Comparison of ENCODE assay signal across 28 cellular contexts in the genomic region with DNA sequence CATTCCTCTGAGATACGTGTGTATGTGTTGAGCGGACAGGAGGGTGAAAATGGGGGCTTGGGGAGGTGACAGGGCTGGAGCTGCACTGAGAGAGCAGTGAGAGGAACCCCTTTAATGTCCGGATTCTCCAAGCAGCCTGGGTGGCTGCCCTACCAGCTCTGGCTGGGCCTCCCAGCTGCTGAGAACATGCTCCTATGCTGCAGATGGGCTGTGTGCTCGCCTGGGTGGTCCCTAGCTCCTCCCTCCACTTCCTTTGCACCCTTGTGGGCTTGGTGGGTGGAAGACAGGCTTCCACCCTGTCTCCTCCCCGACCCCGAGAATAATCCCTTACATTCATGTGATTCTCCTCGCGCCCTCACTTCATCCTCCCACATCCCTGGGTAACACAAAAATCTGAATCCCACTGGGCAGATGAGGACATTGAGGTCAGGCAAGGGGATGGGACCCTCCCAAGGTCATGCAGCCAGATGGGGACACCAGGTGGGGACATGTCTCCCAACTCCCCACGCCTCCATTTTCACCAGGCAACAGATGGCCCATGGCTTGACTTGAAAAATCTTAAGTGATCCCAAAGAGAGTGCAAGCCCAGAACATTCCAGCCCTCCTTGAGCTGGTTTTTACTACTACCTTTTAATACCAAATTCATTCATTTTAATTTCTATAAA. TPM values are rescaled to one million over a fixed set of nuclear protein-coding genes. Genes with fewer than 3 reads are reported as not detected.
"Had no signal": no experiment of that assay in that cellular context is flagged by ENCODE, and none has a peak within 500 bp of the region (broad histone marks: within the 10 kb centered on the region; RNA-seq: fewer than 3 reads in every experiment).

No MANE protein-coding gene starts in this region.

- H3K27ac ChIP-seq: adrenal gland, ascending aorta, brain microvascular endothelial cell, left lung, upper lobe of left lung had no signal

- H3K27me3 ChIP-seq: adrenal gland, ascending aorta, upper lobe of left lung had no signal

- H3K36me3 ChIP-seq: adrenal gland, ascending aorta, brain microvascular endothelial cell, left lung, upper lobe of left lung had no signal

- H3K9me3 ChIP-seq: adrenal gland, ascending aorta, left lung, upper lobe of left lung had no signal

- DNase-seq: activated CD4-positive, alpha-beta T cell treated with anti-CD3 and anti-CD28 coated beads for 4 hours; activated CD4-positive, alpha-beta T cell treated with anti-CD3 and anti-CD28 coated beads, Interleukin-2, amount 50 U/mL, for 48 hours; activated CD4-positive, CD25-positive, alpha-beta regulatory T cell; activated CD8-positive, alpha-beta memory T cell treated with anti-CD3 and anti-CD28 coated beads, Interleukin-2, amount 50 U/mL, for 48 hours; activated naive CD4-positive, alpha-beta T cell; activated T-cell treated with anti-CD3 and anti-CD28 coated beads, Interleukin-2, amount 50 U/mL, for 4 hours; adrenal gland; brain microvascular endothelial cell; caudate nucleus; effector memory CD4-positive, alpha-beta T cell; hippocampal formation; kidney glomerular epithelial cell; left lung; naive B cell; stimulated activated CD4-positive, alpha-beta T cell treated with anti-CD3 and anti-CD28 coated beads, Interleukin-4, amount 100 ng/mL, for 1 hour; stimulated activated naive CD4-positive, alpha-beta T cell treated with Interleukin-2 at 50 U/mL for 16 hours; upper lobe of left lung had no signal

- H3K4me3 ChIP-seq: adrenal gland, ascending aorta, left lung, lung, upper lobe of left lung had no signal

- ATAC-seq: activated T-cell treated with anti-CD3 and anti-CD28 coated beads, Interleukin-2, amount 50 U/mL, for 4 hours; esophagus mucosa; left lung had no signal

RNA-seq across cellular contexts. Expression of gene XKR7, which starts 11.3 kb away (rescaled TPM):
- total RNA-seq: activated T-cell treated with anti-CD3 and anti-CD28 coated beads, Interleukin-2, amount 50 U/mL, for 4 hours; activated T-helper 2 cell treated with anti-CD3 and anti-CD28 coated beads, Interferon-gamma antibody, Interleukin-2, Interleukin-4, amounts not matched to agents 10 μg/mL and 5 μg/mL and 100 μg/mL, durations not matched to agents 14 hours and 24 hours and 36 hours; ascending aorta; dermis microvascular lymphatic vessel endothelial cell; esophagus mucosa; mesenteric fat pad; mucosa of gallbladder; omental fat pad; posterior vena cava had no signal

RNA-seq across cellular contexts. Expression of gene CCM2L, which starts 53.5 kb away (rescaled TPM):
- total RNA-seq: activated CD8-positive, alpha-beta memory T cell treated with anti-CD3 and anti-CD28 coated beads for 36 hours; activated T-cell treated with anti-CD3 and anti-CD28 coated beads, Interleukin-2, amount 50 U/mL, for 4 hours; activated T-helper 2 cell treated with anti-CD3 and anti-CD28 coated beads, Interferon-gamma antibody, Interleukin-2, Interleukin-4, amounts not matched to agents 10 μg/mL and 5 μg/mL and 100 μg/mL, durations not matched to agents 14 hours and 24 hours and 36 hours; renal cortical epithelial cell had no signal
